ENCODE assay signal across 16 cellular contexts in the genomic region with DNA sequence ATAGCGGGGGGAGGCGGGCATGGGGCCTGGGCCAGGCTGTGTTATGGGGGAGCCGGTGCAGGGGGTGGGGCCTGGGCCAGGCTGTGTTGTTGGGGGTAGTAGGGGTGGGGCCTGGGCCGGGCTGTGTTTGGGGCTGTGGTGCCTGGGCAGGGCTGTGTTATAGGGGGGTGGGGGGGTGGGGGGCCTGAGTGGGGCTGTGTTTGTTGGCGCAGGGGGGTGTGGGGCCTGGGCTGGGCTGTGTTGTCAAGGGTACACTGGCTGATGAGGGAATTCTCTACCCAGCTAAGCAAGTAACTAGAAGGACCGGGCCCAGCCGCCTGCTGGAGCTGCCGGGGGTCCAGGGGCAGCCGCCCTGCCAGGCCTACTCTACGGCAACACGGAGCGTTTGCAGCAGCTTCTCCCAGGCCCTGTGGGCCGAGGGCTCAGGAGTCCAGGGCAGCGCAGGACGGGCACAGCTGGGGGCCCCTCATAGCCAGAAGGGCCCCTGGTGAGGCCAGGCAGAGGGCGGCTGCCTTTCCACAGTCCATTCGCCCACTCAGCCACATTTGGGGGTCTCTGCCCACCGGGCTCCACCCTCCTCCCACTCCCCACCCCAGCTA. TPM values are rescaled to one million over a fixed set of nuclear protein-coding genes. Genes with fewer than 3 reads are reported as not detected.
DNase-seq lines count a peak whose midpoint lies in the region; ATAC-seq and TF ChIP-seq lines count a peak whose summit lies in the region.
"Had no signal": no experiment of that assay in that cellular context is flagged by ENCODE, and none has a peak within 500 bp of the region (broad histone marks: within the 10 kb centered on the region; RNA-seq: fewer than 3 reads in every experiment).

No MANE protein-coding gene starts in this region.

- H3F3A ChIP-seq in PC-3 (ENCODE audit: low read length, unreplicated experiment): no peaks in the 10 kb centered on the region

- 70 to 90% methylated on average over 2 to 15 of the region's 18 CpGs for WGBS in endodermal cell (ENCODE audit: insufficient coverage in 1 of 2, insufficient read length in 1 of 2), 2 experiments
- no CpG with 5 or more reads among the region's 18 CpGs for WGBS in neuronal stem cell (ENCODE audit: extremely low coverage in 2 of 2, insufficient read length in 2 of 2, insufficient replicate concordance in 1 of 2), 2 donors

- H4K8ac ChIP-seq in neuronal stem cell (ENCODE audit: low read depth, low read length): no peak overlapping the region

- peak overlapping the region; percentile 97 for H3K14ac ChIP-seq in neuronal stem cell (ENCODE audit: low read length)

- TF ChIP-seq CTCF in PC-3 (conservative IDR thresholded peaks at IDR 0.05; ENCODE audit: low read depth, low read length) (no peak), endodermal cell (conservative IDR thresholded peaks at IDR 0.05) (no peak), upper lobe of right lung (IDR thresholded peaks at IDR 0.05) (no peak), right atrium auricular region (IDR thresholded peaks at IDR 0.05) (no peak)

- H3K27me3 ChIP-seq in PC-3 (ENCODE audit: low read length) (no peaks in the 10 kb centered on the region), endodermal cell (ENCODE audit: control insufficient read depth, insufficient read depth, low read length, poor library complexity, severe bottlenecking) (no peaks in the 10 kb centered on the region), neuronal stem cell (ENCODE audit: control insufficient read depth in 3 of 3, insufficient read depth in 3 of 3, low read depth in 1 of 3, low read length in 3 of 3) (no peaks in the 10 kb centered on the region), upper lobe of right lung (no peaks in the 10 kb centered on the region), right atrium auricular region (no peaks in the 10 kb centered on the region)

- peaks cover 42% of the 10 kb centered on the region for H3K4me1 ChIP-seq in PC-3 (ENCODE audit: insufficient read depth, low read length)
- peaks cover 6% of the 10 kb centered on the region for H3K4me1 ChIP-seq in endodermal cell (ENCODE audit: control insufficient read depth, insufficient read depth, low read length)
- peaks cover 27 to 47% of the 10 kb centered on the region in 2 donors for H3K4me1 ChIP-seq in neuronal stem cell (ENCODE audit: control insufficient read depth in 2 of 2, insufficient read depth in 1 of 2, low read depth in 1 of 2, low read length in 2 of 2)
- peaks cover 53% of the 10 kb centered on the region for H3K4me1 ChIP-seq in upper lobe of right lung
- peaks cover 0 to 40% of the 10 kb centered on the region in 2 donors for H3K4me1 ChIP-seq in right atrium auricular region

- H3K4me1 Mint-ChIP-seq in endodermal cell: no peaks in the 10 kb centered on the region

- H2AFZ ChIP-seq in PC-3 (ENCODE audit: low read length) (no peak overlapping the region), neuronal stem cell (ENCODE audit: low read length) (peak overlapping the region; percentile 64)
- H2AFZ ChIP-seq: GM23248 had no signal

- H3K27me3 Mint-ChIP-seq in endodermal cell (ENCODE audit: insufficient read depth): no peaks in the 10 kb centered on the region
- H3K27me3 Mint-ChIP-seq: activated naive CD8-positive, alpha-beta T cell treated with anti-CD3 and anti-CD28 coated beads, Interleukin-2, amount 50 U/mL, for 24 hours had no signal

- H3K36me3 Mint-ChIP-seq in endodermal cell (ENCODE audit: low read depth): no peaks in the 10 kb centered on the region
- H3K36me3 Mint-ChIP-seq: stimulated activated effector memory CD8-positive, alpha-beta T cell treated with anti-CD3 and anti-CD28 coated beads, Interleukin-12 subunit alpha, Interleukin-12 subunit beta, amount 100 ng/mL, for 72 hours had no signal

- no peaks in the 10 kb centered on the region for H3K79me1 ChIP-seq in neuronal stem cell (ENCODE audit: low read depth, low read length)

- no TSS peak for BruUV-seq in PC-3 (replicated peaks; lab: Mats Ljungman, UMichigan)

- POLR2A ChIA-PET in PC-3 (lab: Charles Lee; ENCODE audit: unreplicated experiment): no interaction called here

- H2BK5ac ChIP-seq in neuronal stem cell (ENCODE audit: low read length): peak overlapping the region; percentile 94

- H3K36me3 ChIP-seq in PC-3 (ENCODE audit: low read depth, low read length) (no peaks in the 10 kb centered on the region), endodermal cell (ENCODE audit: control insufficient read depth, insufficient read depth, low read length) (no peaks in the 10 kb centered on the region), neuronal stem cell (replicated peaks in 1 of 2; ENCODE audit: control insufficient read depth in 2 of 2, insufficient read depth in 2 of 2, low read length in 2 of 2) (no peaks in the 10 kb centered on the region), upper lobe of right lung (no peaks in the 10 kb centered on the region), right atrium auricular region (no peaks in the 10 kb centered on the region)

- no peak overlapping the region for H3K4me3 Mint-ChIP-seq in endodermal cell
- H3K4me3 Mint-ChIP-seq: activated naive CD8-positive, alpha-beta T cell treated with anti-CD3 and anti-CD28 coated beads, Interleukin-2, amount 50 U/mL, for 24 hours; activated T-helper 1 cell treated with anti-CD3 and anti-CD28 coated beads, Interleukin-12 subunit alpha, Interleukin-12 subunit beta, Interleukin-2, Interleukin-4 antibody, amounts not matched to agents 30 ng/mL and 10 ng/mL and 1 ng/mL, durations not matched to agents 14 hours and 24 hours and 36 hours; CD14-positive monocyte; stimulated activated effector memory CD8-positive, alpha-beta T cell treated with anti-CD3 and anti-CD28 coated beads, Interleukin-12 subunit alpha, Interleukin-12 subunit beta, amount 100 ng/mL, for 72 hours had no signal

- intact Hi-C loops in PC-3 (cut with micrococcal nuclease) (no loop called here), upper lobe of right lung (cut with DNase I) (no loop called here)

- peak overlapping the region; percentile 100 for H2AK5ac ChIP-seq in neuronal stem cell (ENCODE audit: low read depth, low read length)

- H4K91ac ChIP-seq in neuronal stem cell (ENCODE audit: low read depth, low read length, poor library complexity): no peak overlapping the region

- DNase-seq in PC-3: no peak
- peak; percentile 57 for DNase-seq in endodermal cell
- no peak for DNase-seq in neuronal stem cell (ENCODE audit: low spot score)
- DNase-seq in upper lobe of right lung: no peak
- no peak for DNase-seq in right atrium auricular region (ENCODE audit: low spot score)
- no peak for DNase-seq in activated CD4-positive, alpha-beta T cell treated with anti-CD3 and anti-CD28 coated beads for 1 hour
- DNase-seq: activated CD4-positive, alpha-beta T cell treated with anti-CD3 and anti-CD28 coated beads, Interleukin-2, amount 50 U/mL, for 4 hours; activated naive CD8-positive, alpha-beta T cell treated with anti-CD3 and anti-CD28 coated beads, Interleukin-2, amount 50 U/mL, for 24 hours; foreskin fibroblast; GM23248; NCI-H146; SK-N-SH had no signal

- no peak overlapping the region for H3K4ac ChIP-seq in neuronal stem cell (ENCODE audit: low read length)

- peak overlapping the region; percentile 84 for H3K27ac ChIP-seq in PC-3 (ENCODE audit: low read length)
- H3K27ac ChIP-seq in endodermal cell (ENCODE audit: low read depth, low read length): no peak overlapping the region
- H3K27ac ChIP-seq in neuronal stem cell (replicated peaks; ENCODE audit: low read length): no peak overlapping the region
- H3K27ac ChIP-seq in upper lobe of right lung: peak overlapping the region; percentile 90
- H3K27ac ChIP-seq in right atrium auricular region: no peak overlapping the region
- H3K27ac ChIP-seq: GM23248 had no signal

- CTCF ChIA-PET in PC-3 (lab: Charles Lee): no interaction called here

- H3K9ac ChIP-seq in PC-3 (ENCODE audit: low read length) (peak overlapping the region; percentile 56), endodermal cell (ENCODE audit: extremely low read depth, low read length, poor library complexity, severe bottlenecking) (no peak overlapping the region), neuronal stem cell (ENCODE audit: low read depth, low read length, poor library complexity) (no peak overlapping the region)
- H3K9ac ChIP-seq: GM23248, SK-N-SH had no signal

- no peaks in the 10 kb centered on the region for H4K20me1 ChIP-seq in PC-3 (ENCODE audit: low read length)

- H3K4me3 ChIP-seq in PC-3 (ENCODE audit: low read length) (no peak overlapping the region), endodermal cell (ENCODE audit: low read length) (no peak overlapping the region), neuronal stem cell (ENCODE audit: low read length in 2 of 2) (no peak overlapping the region), upper lobe of right lung (no peak overlapping the region), right atrium auricular region (no peak overlapping the region)
- H3K4me3 ChIP-seq: GM23248 had no signal

- no peaks in the 10 kb centered on the region for H3K79me2 ChIP-seq in PC-3 (ENCODE audit: low read length)

- no peaks in the 10 kb centered on the region for H3K9me3 Mint-ChIP-seq in endodermal cell
- H3K9me3 Mint-ChIP-seq: activated naive CD8-positive, alpha-beta T cell treated with anti-CD3 and anti-CD28 coated beads, Interleukin-2, amount 50 U/mL, for 24 hours; activated T-helper 1 cell treated with anti-CD3 and anti-CD28 coated beads, Interleukin-12 subunit alpha, Interleukin-12 subunit beta, Interleukin-2, Interleukin-4 antibody, amounts not matched to agents 30 ng/mL and 10 ng/mL and 1 ng/mL, durations not matched to agents 14 hours and 24 hours and 36 hours; stimulated activated effector memory CD8-positive, alpha-beta T cell treated with anti-CD3 and anti-CD28 coated beads, Interleukin-12 subunit alpha, Interleukin-12 subunit beta, amount 100 ng/mL, for 72 hours had no signal

- H2BK120ac ChIP-seq in neuronal stem cell (ENCODE audit: low read depth, low read length): no peak overlapping the region

- no peak overlapping the region for H3K27ac Mint-ChIP-seq in endodermal cell
- H3K27ac Mint-ChIP-seq: activated naive CD8-positive, alpha-beta T cell treated with anti-CD3 and anti-CD28 coated beads, Interleukin-2, amount 50 U/mL, for 24 hours; activated T-helper 1 cell treated with anti-CD3 and anti-CD28 coated beads, Interleukin-12 subunit alpha, Interleukin-12 subunit beta, Interleukin-2, Interleukin-4 antibody, amounts not matched to agents 30 ng/mL and 10 ng/mL and 1 ng/mL, durations not matched to agents 14 hours and 24 hours and 36 hours; CD14-positive monocyte; stimulated activated effector memory CD8-positive, alpha-beta T cell treated with anti-CD3 and anti-CD28 coated beads, Interleukin-12 subunit alpha, Interleukin-12 subunit beta, amount 100 ng/mL, for 72 hours had no signal

- peak overlapping the region; percentile 67 for H2BK12ac ChIP-seq in neuronal stem cell (ENCODE audit: low read length)

- peak overlapping the region; percentile 85 for H3K23ac ChIP-seq in neuronal stem cell (ENCODE audit: low read depth, low read length, poor library complexity)

- H2BK15ac ChIP-seq in neuronal stem cell (ENCODE audit: low read length): peak overlapping the region; percentile 86

- H3K4me2 ChIP-seq in PC-3 (ENCODE audit: low read length): peak overlapping the region; percentile 56
- no peak overlapping the region for H3K4me2 ChIP-seq in neuronal stem cell (ENCODE audit: insufficient read depth, low read length, poor library complexity, severe bottlenecking)
- H3K4me2 ChIP-seq: SK-N-SH had no signal

- ATAC-seq in PC-3: no peak
- no peak for ATAC-seq in upper lobe of right lung
- ATAC-seq in GM21529 (IDR thresholded peaks at IDR 0.05; ENCODE audit: unreplicated experiment): no peak
- ATAC-seq: activated naive CD8-positive, alpha-beta T cell treated with anti-CD3 and anti-CD28 coated beads, Interleukin-2, amount 50 U/mL, for 24 hours; stimulated activated effector memory CD8-positive, alpha-beta T cell treated with anti-CD3 and anti-CD28 coated beads, Interleukin-12 subunit alpha, Interleukin-12 subunit beta, amount 100 ng/mL, for 72 hours had no signal

- no peaks in the 10 kb centered on the region for H3K9me2 ChIP-seq in PC-3 (replicated peaks; ENCODE audit: low read length)
- H3K9me2 ChIP-seq: SK-N-SH had no signal

- H3K9me3 ChIP-seq in PC-3 (ENCODE audit: low read length): no peaks in the 10 kb centered on the region
- no peaks in the 10 kb centered on the region for H3K9me3 ChIP-seq in endodermal cell (ENCODE audit: control insufficient read depth, low read length)
- H3K9me3 ChIP-seq in neuronal stem cell (replicated peaks in 1 of 2; ENCODE audit: control insufficient read depth in 2 of 2, insufficient read depth in 1 of 2, low read depth in 1 of 2, low read length in 2 of 2): no peaks in the 10 kb centered on the region
- H3K9me3 ChIP-seq in upper lobe of right lung: no peaks in the 10 kb centered on the region
- H3K9me3 ChIP-seq in right atrium auricular region: no peaks in the 10 kb centered on the region
- H3K9me3 ChIP-seq: SK-N-SH had no signal

- peak overlapping the region; percentile 94 for H3K18ac ChIP-seq in neuronal stem cell (ENCODE audit: low read length)

RNA-seq across cellular contexts. Expression of gene PIM3, which starts 10.1 kb away (rescaled TPM):
- total RNA-seq in PC-3 (2014; rRNA removed) (61.7 and 72.8 TPM in 2 replicates), endodermal cell (10 to 100 TPM; 31.5 to 36.6 TPM), upper lobe of right lung (119 TPM), right atrium auricular region (10 to 100 TPM; 64.5 to 66.9 TPM)
- 21.6 TPM for polyA plus RNA-seq in endodermal cell (2013, experiment 1 of 2)
- 19.6 TPM for polyA plus RNA-seq in endodermal cell (2013, experiment 2 of 2)
- polyA plus RNA-seq in neuronal stem cell (2013, experiment 1 of 2): 38.0 TPM
- polyA plus RNA-seq in neuronal stem cell (2013, experiment 2 of 2): 37.0 TPM

RNA-seq across cellular contexts. Expression of gene CRELD2, which starts 32.1 kb away (rescaled TPM):
- total RNA-seq in PC-3 (2014; rRNA removed) (71.3 and 85.6 TPM in 2 replicates), endodermal cell (10 to 100 TPM; 39.8 to 62.9 TPM), upper lobe of right lung (44.2 TPM), right atrium auricular region (10 to 100 TPM; 16.1 to 28.5 TPM)
- polyA plus RNA-seq in endodermal cell (2013, experiment 1 of 2): 27.1 TPM
- polyA plus RNA-seq in endodermal cell (2013, experiment 2 of 2): 27.4 TPM
- polyA plus RNA-seq in neuronal stem cell (2013, experiment 1 of 2): 12.6 TPM
- 12.2 TPM for polyA plus RNA-seq in neuronal stem cell (2013, experiment 2 of 2)

RNA-seq across cellular contexts. Expression of gene ALG12, which starts 32.3 kb away (rescaled TPM):
- total RNA-seq in PC-3 (2014; rRNA removed): 10.7 and 12.1 TPM in 2 replicates
- 10 to 100 TPM; 19.7 to 26.2 TPM for total RNA-seq in endodermal cell
- 16.2 TPM for polyA plus RNA-seq in endodermal cell (2013, experiment 1 of 2)
- polyA plus RNA-seq in endodermal cell (2013, experiment 2 of 2): 12.6 TPM
- 9.3 TPM for polyA plus RNA-seq in neuronal stem cell (2013, experiment 1 of 2)
- 9.1 TPM for polyA plus RNA-seq in neuronal stem cell (2013, experiment 2 of 2)
- total RNA-seq in upper lobe of right lung: 28.1 TPM
- total RNA-seq in right atrium auricular region: 10 to 100 TPM; 19.7 to 19.8 TPM

Comparison
In these comparisons a context has a peak if more than half of its experiments do, and no peak if none do; other contexts are left out.
1. H3K27ac ChIP-seq: peak in PC-3 (single experiment) and upper lobe of right lung (single experiment); none in endodermal cell (single experiment), neuronal stem cell (single experiment) and right atrium auricular region (0 of 2).